In the genomic region with DNA sequence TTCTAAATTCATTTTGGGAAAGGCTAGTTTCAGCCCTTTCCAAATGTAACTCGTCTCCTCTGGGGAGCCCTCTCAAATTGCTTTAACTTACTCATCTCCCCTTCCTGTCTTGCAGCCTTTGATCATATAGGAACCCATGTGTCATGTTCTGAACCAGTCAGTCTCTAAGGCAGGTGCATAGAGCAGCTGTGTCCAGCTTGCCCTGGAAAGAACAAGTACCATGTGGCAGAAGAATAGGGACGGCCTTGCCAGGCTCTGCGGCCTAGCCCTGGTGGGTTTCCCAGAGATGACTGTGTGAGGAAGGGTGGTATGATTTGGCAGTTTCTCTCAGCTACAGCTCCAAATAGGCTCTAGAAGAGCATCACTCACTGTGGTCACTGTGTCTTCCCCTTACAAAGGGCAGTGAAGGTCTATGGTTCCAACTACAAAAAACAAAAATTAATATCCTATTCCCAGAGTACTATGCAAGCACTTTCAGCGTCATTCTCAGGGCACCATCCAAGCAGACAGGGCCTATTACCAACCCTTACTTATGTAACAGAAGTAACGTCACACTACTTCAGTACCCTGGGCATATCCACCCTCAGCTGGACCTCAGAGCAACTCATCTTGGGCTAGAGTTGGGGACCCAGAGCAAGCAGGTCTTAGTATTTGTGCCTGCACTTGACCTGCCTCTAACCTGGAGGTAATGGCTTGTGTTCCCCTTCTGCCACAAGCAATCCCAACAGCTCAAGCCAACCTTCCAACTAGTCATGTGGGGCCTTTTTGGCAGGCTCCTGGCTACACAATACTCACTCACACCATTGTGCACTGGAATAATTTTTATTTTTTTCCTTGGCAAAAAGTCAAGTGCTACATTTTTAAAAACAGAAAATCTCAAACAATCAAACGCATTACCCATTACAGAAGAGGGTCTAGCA, we compare ENCODE assay signal across 9 cellular contexts. TPM values are rescaled to one million over a fixed set of nuclear protein-coding genes. Genes with fewer than 3 reads are reported as not detected.
A peak's percentile ranks its signal among the peaks of the same experiment; 100 is the strongest.
DNase-seq lines count a peak whose midpoint lies in the region; ATAC-seq and TF ChIP-seq lines count a peak whose summit lies in the region.
"Had no signal": no experiment of that assay in that cellular context is flagged by ENCODE, and none has a peak within 500 bp of the region (broad histone marks: within the 10 kb centered on the region; RNA-seq: fewer than 3 reads in every experiment).

No MANE protein-coding gene starts in this region.

- intact Hi-C loops in IMR-90 (cut with micrococcal nuclease) (no loop called here), left lung (cut with DNase I) (no loop called here), adrenal gland (cut with DNase I) (no loop called here)

- CTCF ChIA-PET in IMR-90 (lab: Yijun Ruan, JAX): interaction anchor here (0.7 kb wide), 1 partner anchor 249 kb away, joined by 4 read pairs; no protein-coding TSS in a partner anchor

- H3K56ac ChIP-seq in IMR-90 (ENCODE audit: extremely low read depth, insufficient read depth, low read length): no peak overlapping the region

- H3K18ac ChIP-seq in IMR-90 (ENCODE audit: low read depth, low read length): no peak overlapping the region

- no peak overlapping the region for H3K4me2 ChIP-seq in IMR-90 (ENCODE audit: low read depth, low read length)

- H2BK120ac ChIP-seq in IMR-90 (ENCODE audit: low read depth, low read length): no peak overlapping the region

- peak overlapping the region; percentile 22 for H3K27ac Mint-ChIP-seq in activated naive CD8-positive, alpha-beta T cell treated with anti-CD3 and anti-CD28 coated beads for 36 hours
- H3K27ac Mint-ChIP-seq in stimulated activated effector memory CD8-positive, alpha-beta T cell treated with anti-CD3 and anti-CD28 coated beads, Interleukin-12 subunit alpha, Interleukin-12 subunit beta, amount 100 ng/mL, for 72 hours: peak overlapping the region; percentile 78
- H3K27ac Mint-ChIP-seq in HFFc6: no peak overlapping the region

- no CpG with 5 or more reads among the region's 6 CpGs for WGBS in IMR-90 (ENCODE audit: extremely low coverage in 2 of 2, insufficient read length in 1 of 2), 2 experiments
- WGBS in adrenal gland, 4 donors: 83 to 92% (median 89%) methylated on average over 6 of the region's 6 CpGs

- peak; percentile 30 for DNase-seq in IMR-90
- no peak for DNase-seq in activated naive CD8-positive, alpha-beta T cell treated with anti-CD3 and anti-CD28 coated beads for 36 hours
- no peak for DNase-seq in left lung
- no peak for DNase-seq in stimulated activated effector memory CD8-positive, alpha-beta T cell treated with anti-CD3 and anti-CD28 coated beads, Interleukin-12 subunit alpha, Interleukin-12 subunit beta, amount 100 ng/mL, for 72 hours (ENCODE audit: low spot score in 2 of 2)
- DNase-seq in HFFc6: no peak
- DNase-seq in SHP77 (lab: John Stamatoyannopoulos, UW): no peak
- no peak for DNase-seq in HK-2 (ENCODE audit: unreplicated experiment)
- DNase-seq in adrenal gland: no peak
- DNase-seq: Karpas-422 had no signal

- no peak overlapping the region for H3K23ac ChIP-seq in IMR-90 (ENCODE audit: low read depth, low read length)

- POLR2A ChIA-PET in IMR-90 (lab: Charles Lee; ENCODE audit: unreplicated experiment): no interaction called here

- no peak overlapping the region for H2AK9ac ChIP-seq in IMR-90 (replicated peaks; ENCODE audit: low read depth, low read length, poor library complexity)

- peaks cover 5% of the 10 kb centered on the region for H3K36me3 Mint-ChIP-seq in activated naive CD8-positive, alpha-beta T cell treated with anti-CD3 and anti-CD28 coated beads for 36 hours
- H3K36me3 Mint-ChIP-seq in stimulated activated effector memory CD8-positive, alpha-beta T cell treated with anti-CD3 and anti-CD28 coated beads, Interleukin-12 subunit alpha, Interleukin-12 subunit beta, amount 100 ng/mL, for 72 hours: peaks cover 52% of the 10 kb centered on the region
- peaks cover 17% of the 10 kb centered on the region; the same call in 1 of the 2 replicates for H3K36me3 Mint-ChIP-seq in HFFc6 (ENCODE audit: low read depth)

- in situ Hi-C loops in IMR-90 (cut with MboI; ENCODE audit: low sequenced_read_pairs): no loop called here

- H3K36me3 ChIP-seq in IMR-90 (ENCODE audit: control insufficient read depth, insufficient read depth, low read length) (peaks cover 36% of the 10 kb centered on the region), left lung (peaks cover 0 to 64% of the 10 kb centered on the region in 2 donors), adrenal gland (replicated peaks in 1 of 2) (peaks cover 0 to 52% of the 10 kb centered on the region in 2 donors)

- dilution Hi-C loops in IMR-90 (cut with HindIII; ENCODE audit: low sequenced_read_pairs, unreplicated experiment): no loop called here

- H3K4me1 Mint-ChIP-seq in activated naive CD8-positive, alpha-beta T cell treated with anti-CD3 and anti-CD28 coated beads for 36 hours: peaks cover 5% of the 10 kb centered on the region
- no peaks in the 10 kb centered on the region for H3K4me1 Mint-ChIP-seq in stimulated activated effector memory CD8-positive, alpha-beta T cell treated with anti-CD3 and anti-CD28 coated beads, Interleukin-12 subunit alpha, Interleukin-12 subunit beta, amount 100 ng/mL, for 72 hours
- H3K4me1 Mint-ChIP-seq in HFFc6 (ENCODE audit: low read depth): peaks cover 6% of the 10 kb centered on the region; the same call in 1 of the 2 replicates

- H3K4me3 Mint-ChIP-seq in activated naive CD8-positive, alpha-beta T cell treated with anti-CD3 and anti-CD28 coated beads for 36 hours: no peak overlapping the region
- H3K4me3 Mint-ChIP-seq in stimulated activated effector memory CD8-positive, alpha-beta T cell treated with anti-CD3 and anti-CD28 coated beads, Interleukin-12 subunit alpha, Interleukin-12 subunit beta, amount 100 ng/mL, for 72 hours: no peak overlapping the region
- no peak overlapping the region for H3K4me3 Mint-ChIP-seq in HFFc6

- no peak overlapping the region for H4K5ac ChIP-seq in IMR-90 (ENCODE audit: low read depth, low read length)

- H3K27me3 ChIP-seq in IMR-90 (ENCODE audit: control insufficient read depth, insufficient read depth, low read length) (no peaks in the 10 kb centered on the region), left lung (no peaks in the 10 kb centered on the region), adrenal gland (no peaks in the 10 kb centered on the region)

- no peak for ATAC-seq in IMR-90 (ENCODE audit: low read depth)
- ATAC-seq in left lung: peak; percentile 19
- peak; percentile 78 for ATAC-seq in stimulated activated effector memory CD8-positive, alpha-beta T cell treated with anti-CD3 and anti-CD28 coated beads, Interleukin-12 subunit alpha, Interleukin-12 subunit beta, amount 100 ng/mL, for 72 hours

- H4K20me1 ChIP-seq in IMR-90 (ENCODE audit: insufficient read depth, low read length): no peaks in the 10 kb centered on the region

- TF ChIP-seq RAD21 in IMR-90 (IDR thresholded peaks at IDR 0.05; ENCODE audit: low read length): no peak

- H2AK5ac ChIP-seq in IMR-90 (ENCODE audit: low read depth, low read length): no peak overlapping the region

- H3K27ac ChIP-seq in IMR-90 (ENCODE audit: insufficient read depth, low read length) (no peak overlapping the region), left lung (no peak overlapping the region), adrenal gland (peak overlapping the region in 1 of 5 donors; percentile 42)

- H3K4me3 ChIP-seq in IMR-90 (ENCODE audit: insufficient read depth, low read depth, low read length) (no peak overlapping the region), left lung (no peak overlapping the region), adrenal gland (no peak overlapping the region)

- no peak overlapping the region for H3K9ac ChIP-seq in IMR-90 (ENCODE audit: low read depth, low read length)

- H3K9me1 ChIP-seq in IMR-90 (ENCODE audit: insufficient read depth, low read length): no peaks in the 10 kb centered on the region

- TF ChIP-seq CTCF in IMR-90 (conservative IDR thresholded peaks at IDR 0.05; ENCODE audit: low read depth, low read length) (no peak), left lung (IDR thresholded peaks at IDR 0.05) (no peak), HFFc6 (IDR thresholded peaks at IDR 0.05) (no peak), adrenal gland (IDR thresholded peaks at IDR 0.05) (no peak)

- H3K4ac ChIP-seq in IMR-90 (ENCODE audit: low read depth, low read length): no peak overlapping the region

- BruUV-seq in IMR-90 (replicated peaks; lab: Mats Ljungman, UMichigan): no TSS peak

- no peak overlapping the region for H4K91ac ChIP-seq in IMR-90 (ENCODE audit: insufficient read depth, low read depth, low read length)

- H3K9me3 ChIP-seq in IMR-90 (ENCODE audit: control insufficient read depth, insufficient read depth, low read length) (no peaks in the 10 kb centered on the region), left lung (no peaks in the 10 kb centered on the region), adrenal gland (replicated peaks in 1 of 3) (no peaks in the 10 kb centered on the region)

- H3K14ac ChIP-seq in IMR-90 (replicated peaks; ENCODE audit: low read depth, low read length): no peak overlapping the region

- H4K8ac ChIP-seq in IMR-90 (ENCODE audit: low read depth in 2 of 2, low read length in 2 of 2): no peak overlapping the region

- no peak overlapping the region for H2BK20ac ChIP-seq in IMR-90 (ENCODE audit: low read depth, low read length)

- no peaks in the 10 kb centered on the region for H3K9me3 Mint-ChIP-seq in activated naive CD8-positive, alpha-beta T cell treated with anti-CD3 and anti-CD28 coated beads for 36 hours
- no peaks in the 10 kb centered on the region for H3K9me3 Mint-ChIP-seq in stimulated activated effector memory CD8-positive, alpha-beta T cell treated with anti-CD3 and anti-CD28 coated beads, Interleukin-12 subunit alpha, Interleukin-12 subunit beta, amount 100 ng/mL, for 72 hours
- no peaks in the 10 kb centered on the region for H3K9me3 Mint-ChIP-seq in HFFc6

- TF ChIP-seq POLR2A in IMR-90 (IDR thresholded peaks at IDR 0.05; ENCODE audit: low read depth, low read length) (no peak), adrenal gland (IDR thresholded peaks at IDR 0.05) (no peak)

- no peaks in the 10 kb centered on the region; a peak in 1 of 4 replicates for H3K79me1 ChIP-seq in IMR-90 (ENCODE audit: low read depth in 1 of 2, low read length in 2 of 2)

- H2AFZ ChIP-seq in IMR-90 (replicated peaks; ENCODE audit: low read length, poor library complexity): no peak overlapping the region

- H3K27me3 Mint-ChIP-seq in activated naive CD8-positive, alpha-beta T cell treated with anti-CD3 and anti-CD28 coated beads for 36 hours: no peaks in the 10 kb centered on the region
- H3K27me3 Mint-ChIP-seq in HFFc6 (ENCODE audit: insufficient read depth): peaks cover 2% of the 10 kb centered on the region

- H3K4me1 ChIP-seq in IMR-90 (ENCODE audit: control insufficient read depth, insufficient read depth, low read length): no peaks in the 10 kb centered on the region
- peaks cover 0 to 4% of the 10 kb centered on the region in 2 donors for H3K4me1 ChIP-seq in left lung
- H3K4me1 ChIP-seq in adrenal gland (replicated peaks in 1 of 2): no peaks in the 10 kb centered on the region

- H2BK15ac ChIP-seq in IMR-90 (ENCODE audit: low read depth, low read length): no peak overlapping the region

- H2BK5ac ChIP-seq in IMR-90 (ENCODE audit: low read depth, low read length, poor library complexity, severe bottlenecking): no peak overlapping the region

RNA-seq across cellular contexts. Expression of gene UBAP2, which starts 37.2 kb away (rescaled TPM):
- 12.5 and 12.9 TPM in 2 replicates for total RNA-seq in IMR-90 (2012; rRNA removed)
- 25.5 and 31.2 TPM in 2 replicates for polyA plus RNA-seq in IMR-90 (2012; rRNA removed)
- polyA plus RNA-seq in IMR-90 (2012; cell fraction: cytosol; rRNA removed): 11.7 and 23.9 TPM in 2 replicates
- 38.2 and 67.3 TPM in 2 replicates for polyA plus RNA-seq in IMR-90 (2012; cell fraction: nucleus; rRNA removed; ENCODE audit: low replicate concordance)
- 10 to 100 TPM; 51.5 to 54.4 TPM for total RNA-seq in activated naive CD8-positive, alpha-beta T cell treated with anti-CD3 and anti-CD28 coated beads for 36 hours
- 10 to 100 TPM; 28.2 to 40.3 TPM for total RNA-seq in left lung
- total RNA-seq in HFFc6 (2021; fragmentation: NEBNext Ultra II Directional; extraction: Animal tissue kit (Norgen Biotek cat#: 25700)): 10 to 100 TPM; 28.7 to 34.9 (median 32.8) TPM
- 10 to 100 TPM; 20.9 to 60.0 (median 40.9) TPM for total RNA-seq in adrenal gland
- polyA plus RNA-seq in adrenal gland: 10 to 100 TPM; 21.7 to 59.4 (median 29.0) TPM

RNA-seq across cellular contexts. Expression of gene DCAF12, which starts 40.7 kb away (rescaled TPM):
- total RNA-seq in IMR-90 (2012; rRNA removed): 6.9 and 7.2 TPM in 2 replicates
- 12.6 and 17.1 TPM in 2 replicates for polyA plus RNA-seq in IMR-90 (2012; rRNA removed)
- 6.1 and 6.5 TPM in 2 replicates for polyA plus RNA-seq in IMR-90 (2012; cell fraction: cytosol; rRNA removed)
- 5.0 and 11.8 TPM in 2 replicates for polyA plus RNA-seq in IMR-90 (2012; cell fraction: nucleus; rRNA removed; ENCODE audit: low replicate concordance)
- total RNA-seq in activated naive CD8-positive, alpha-beta T cell treated with anti-CD3 and anti-CD28 coated beads for 36 hours: 10 to 100 TPM; 40.2 to 43.3 TPM
- total RNA-seq in left lung: 10 to 100 TPM; 30.4 to 45.8 TPM
- 10 to 100 TPM; 18.0 to 23.2 (median 19.1) TPM for total RNA-seq in HFFc6 (2021; fragmentation: NEBNext Ultra II Directional; extraction: Animal tissue kit (Norgen Biotek cat#: 25700))
- 10 to 100 TPM; 45.0 to 74.9 (median 65.2) TPM for total RNA-seq in adrenal gland
- 10 to 100 TPM; 15.1 to 88.3 (median 15.8) TPM for polyA plus RNA-seq in adrenal gland
